Comparison of ENCODE assay signal across 8 cellular contexts in the genomic region with DNA sequence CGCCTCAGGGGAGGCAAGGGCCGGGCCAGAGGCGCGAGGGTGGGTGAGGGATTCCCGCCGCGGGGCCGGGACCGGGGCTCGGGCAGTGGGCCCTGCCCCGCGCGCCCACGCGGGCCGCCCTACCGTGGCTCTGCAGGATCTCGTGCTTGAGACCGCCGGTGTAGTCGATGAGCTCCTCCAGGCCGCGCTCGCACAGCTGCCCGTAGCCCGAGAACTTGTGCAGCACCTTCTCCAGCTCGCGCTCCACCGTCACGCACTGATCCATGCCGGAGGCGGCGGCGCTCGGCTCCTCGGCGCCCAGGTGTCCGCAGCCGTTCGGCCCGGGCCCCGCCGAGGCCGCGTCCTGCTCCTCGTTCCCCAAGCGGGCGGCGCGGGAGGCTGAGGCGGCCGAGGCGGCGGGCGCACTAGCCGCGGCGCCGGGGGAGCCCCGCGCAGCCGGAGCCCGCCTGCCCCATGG. TPM values are rescaled to one million over a fixed set of nuclear protein-coding genes. Genes with fewer than 3 reads are reported as not detected.
DNase-seq lines count a peak whose midpoint lies in the region; ATAC-seq lines count a peak whose summit lies in the region.
"Not testable (repeated sequence)": the region's sequence is repeated elsewhere in the genome, so short reads cannot be mapped to it uniquely, and the experiment has no call there.

No MANE protein-coding gene starts in this region.

- not testable (repeated sequence) for H3K27me3 Mint-ChIP-seq in activated T-helper 17 cell treated with anti-CD3 and anti-CD28 coated beads, Interleukin-2, amount 50 U/mL, for 72 hours

- DNase-seq in AG08396 (ENCODE audit: low spot score) (peak; percentile 20), RKO (ENCODE audit: low spot score) (peak; percentile 61), medulla oblongata (ENCODE audit: extremely low spot score) (peak; percentile 3)
- peak; percentile 59 for DNase-seq in stimulated activated CD4-positive, alpha-beta T cell treated with anti-CD3 and anti-CD28 coated beads, Interleukin-1b, Interleukin-23, amount 100 ng/mL, for 48 hours

- H3K4me3 Mint-ChIP-seq in activated T-helper 17 cell treated with anti-CD3 and anti-CD28 coated beads, Interleukin-2, amount 50 U/mL, for 72 hours = peak overlapping the region; percentile 85

- not testable (repeated sequence) for H3K4me1 Mint-ChIP-seq in activated T-helper 17 cell treated with anti-CD3 and anti-CD28 coated beads, Interleukin-2, amount 50 U/mL, for 72 hours

- H3K27ac Mint-ChIP-seq in activated T-helper 17 cell treated with anti-CD3 and anti-CD28 coated beads, Interleukin-2, amount 50 U/mL, for 72 hours = not testable (repeated sequence)

- not testable (repeated sequence) for H3K9me3 Mint-ChIP-seq in activated T-helper 17 cell treated with anti-CD3 and anti-CD28 coated beads, Interleukin-2, amount 50 U/mL, for 72 hours

- H3K36me3 Mint-ChIP-seq in activated T-helper 17 cell treated with anti-CD3 and anti-CD28 coated beads, Interleukin-2, amount 50 U/mL, for 72 hours (ENCODE audit: low read depth) = not testable (repeated sequence)

- ATAC-seq in GM19324 (IDR thresholded peaks at IDR 0.05; ENCODE audit: low FRiP score, unreplicated experiment) (peak; percentile 43), HG03045 (IDR thresholded peaks at IDR 0.05; ENCODE audit: unreplicated experiment) (peak; percentile 40), esophagus mucosa (peak; percentile 15)
- peak; percentile 25 for ATAC-seq in activated T-helper 17 cell treated with anti-CD3 and anti-CD28 coated beads, Interleukin-2, amount 50 U/mL, for 72 hours (replicated peaks)

RNA-seq across cellular contexts. Expression of a gene that starts 54.2 kb away (rescaled TPM):
- 1 to 10 TPM; 1.8 to 2.4 TPM for total RNA-seq in activated T-helper 17 cell treated with anti-CD3 and anti-CD28 coated beads, Interleukin-2, amount 50 U/mL, for 72 hours
- 0.64 TPM for total RNA-seq in esophagus mucosa

Comparison
In these comparisons a context has a peak if more than half of its experiments do, and no peak if none do; other contexts are left out.
1. Peak in every context shown above with its lines: DNase-seq and ATAC-seq.
2. DNase-seq: peak in every context shown above with its lines; median percentile 61 in RKO; 59 in stimulated activated CD4-positive, alpha-beta T cell treated with anti-CD3 and anti-CD28 coated beads, Interleukin-1b, Interleukin-23, amount 100 ng/mL, for 48 hours; 20 in AG08396; 3 in medulla oblongata.